Comparison of ENCODE assay signal across 8 cellular contexts in genomic region chr3:13419356-13420050, GRCh38. TPM values are rescaled to one million over a fixed set of nuclear protein-coding genes. Genes with fewer than 3 reads are reported as not detected.
A peak's percentile ranks its signal among the peaks of the same experiment; 100 is the strongest.
DNase-seq lines count a peak whose midpoint lies in the region; ATAC-seq and TF ChIP-seq lines count a peak whose summit lies in the region.

No MANE protein-coding gene starts in this region.

- H3K4me1 ChIP-seq in OCI-LY7 (ENCODE audit: insufficient read depth, low read length, poor library complexity, severe bottlenecking) (peaks cover 69% of the 10 kb centered on the region), psoas muscle (peaks cover 10% of the 10 kb centered on the region)

- intact Hi-C loops in OCI-LY7 (cut with micrococcal nuclease; ENCODE audit: unreplicated experiment): loop anchor here (1.0 to 2.0 kb wide), 2 partner anchors 9 to 403 kb away; no protein-coding TSS in a partner anchor
- intact Hi-C loops in activated naive CD4-positive, alpha-beta T cell treated with anti-CD3 and anti-CD28 coated beads for 36 hours (cut with micrococcal nuclease): loop anchor here (1.0 to 10.0 kb wide), 6 partner anchors 9 to 1775 kb away; partner anchors contain the start of genes HDAC11, LSM3, RAF1 and VGLL4
- intact Hi-C loops in left ventricle myocardium superior (cut with micrococcal nuclease): no loop called here
- intact Hi-C loops in psoas muscle (cut with DNase I): no loop called here

- no peaks in the 10 kb centered on the region for H3K9me3 ChIP-seq in OCI-LY7 (ENCODE audit: low read length)
- H3K9me3 ChIP-seq in psoas muscle: no peaks in the 10 kb centered on the region

- peak overlapping the region; percentile 98 for H3K4me2 ChIP-seq in OCI-LY7 (ENCODE audit: low read length)

- POLR2A ChIA-PET in OCI-LY7 (lab: Charles Lee): interaction anchor here (0.6 to 6.3 kb wide), 8 partner anchors 9 to 407 kb away, joined by 3 to 61 read pairs (median 4); no protein-coding TSS in a partner anchor

- H3K4me3 ChIP-seq in OCI-LY7 (ENCODE audit: low read depth, low read length, poor library complexity, severe bottlenecking) (peak overlapping the region; percentile 98), psoas muscle (peak overlapping the region; percentile 77)

- WGBS in psoas muscle, 3 donors: 2 to 6% (median 2%) methylated on average over 51 to 74 of the region's 74 CpGs

- H3K27ac Mint-ChIP-seq in activated naive CD4-positive, alpha-beta T cell treated with anti-CD3 and anti-CD28 coated beads for 36 hours: peak overlapping the region; percentile 93

- peaks cover 38% of the 10 kb centered on the region for H3K36me3 Mint-ChIP-seq in activated naive CD4-positive, alpha-beta T cell treated with anti-CD3 and anti-CD28 coated beads for 36 hours (ENCODE audit: low read depth)

- no peaks in the 10 kb centered on the region for H3K27me3 ChIP-seq in psoas muscle (ENCODE audit: insufficient read depth in 3 of 3, low read length in 2 of 3)

- ATAC-seq in HG03095 (IDR thresholded peaks at IDR 0.05; ENCODE audit: unreplicated experiment) (peak; percentile 40), left ventricle myocardium superior (peak; percentile 88), psoas muscle (peak; percentile 81 to 90 (median 84))

- H3K9me2 ChIP-seq in OCI-LY7 (ENCODE audit: insufficient read depth, low read length): no peaks in the 10 kb centered on the region

- H3K4me3 Mint-ChIP-seq in activated naive CD4-positive, alpha-beta T cell treated with anti-CD3 and anti-CD28 coated beads for 36 hours: peak overlapping the region; percentile 92

- peaks cover 70% of the 10 kb centered on the region for H3K4me1 Mint-ChIP-seq in activated naive CD4-positive, alpha-beta T cell treated with anti-CD3 and anti-CD28 coated beads for 36 hours (ENCODE audit: low read depth)

- H3K9me3 Mint-ChIP-seq in activated naive CD4-positive, alpha-beta T cell treated with anti-CD3 and anti-CD28 coated beads for 36 hours: no peaks in the 10 kb centered on the region

- DNase-seq in NCI-H82 (lab: John Stamatoyannopoulos, UW) (peak; percentile 46), NCI-H82 treated with DMSO at 0.1 percent for 48 hours (lab: John Stamatoyannopoulos, UW; ENCODE audit: unreplicated experiment) (no peak), OCI-LY7 (ENCODE audit: low spot score) (peak; percentile 72), left ventricle myocardium superior (peak; percentile 69), psoas muscle (peak; percentile 41 to 71), H4 (ENCODE audit: low spot score) (no peak)
- DNase-seq in activated naive CD4-positive, alpha-beta T cell treated with anti-CD3 and anti-CD28 coated beads for 36 hours: peak; percentile 52

- H3K27ac ChIP-seq in OCI-LY7 (ENCODE audit: low read depth, low read length, poor library complexity, severe bottlenecking): peak overlapping the region; percentile 91
- H3K27ac ChIP-seq in psoas muscle: peak overlapping the region; percentile 78

- CTCF ChIA-PET in OCI-LY7 (lab: Charles Lee; ENCODE audit: unreplicated experiment): interaction anchor here (0.6 to 3.4 kb wide), 2 partner anchors 32 to 884 kb away, joined by 3 to 10 read pairs; no protein-coding TSS in a partner anchor
- CTCF ChIA-PET in activated naive CD4-positive, alpha-beta T cell treated with anti-CD3 and anti-CD28 coated beads for 36 hours (lab: Charles Lee): interaction anchor here (0.6 to 6.8 kb wide), 3 partner anchors 33 to 328 kb away, joined by 3 to 72 read pairs (median 4); no protein-coding TSS in a partner anchor

- TF ChIP-seq CTCF in OCI-LY7 (conservative IDR thresholded peaks at IDR 0.05; ENCODE audit: low read length) (peak; percentile 40), psoas muscle (IDR thresholded peaks at IDR 0.05) (peak; percentile 10)

- BruUV-seq in OCI-LY7 (replicated peaks; lab: Mats Ljungman, UMichigan): no TSS peak

- no peak overlapping the region for H2AFZ ChIP-seq in OCI-LY7 (ENCODE audit: low read length)

- peaks cover 65% of the 10 kb centered on the region for H3K79me2 ChIP-seq in OCI-LY7 (ENCODE audit: insufficient read depth, low read depth, low read length)

- peaks cover 30% of the 10 kb centered on the region for H4K20me1 ChIP-seq in OCI-LY7 (ENCODE audit: insufficient read depth, low read length)

- no peaks in the 10 kb centered on the region for H3K27me3 Mint-ChIP-seq in activated naive CD4-positive, alpha-beta T cell treated with anti-CD3 and anti-CD28 coated beads for 36 hours (ENCODE audit: low read depth)

- H3K36me3 ChIP-seq in OCI-LY7 (ENCODE audit: insufficient read depth, low read length): peaks cover 44% of the 10 kb centered on the region
- no peaks in the 10 kb centered on the region for H3K36me3 ChIP-seq in psoas muscle (ENCODE audit: insufficient read depth in 1 of 2, low read depth in 1 of 2)

RNA-seq across cellular contexts. Expression of gene NUP210, which starts 0.6 kb away (rescaled TPM):
- 165 and 195 TPM in 2 replicates for total RNA-seq in OCI-LY7 (2014; rRNA removed; shearing (Covaris generic))
- total RNA-seq in OCI-LY7 (2022) (231 and 232 TPM in 2 replicates), left ventricle myocardium superior (3.9 TPM), psoas muscle (1 to 10 TPM; 2.1 to 8.0 (median 3.8) TPM)
- 100 to 1,000 TPM; 148 TPM for total RNA-seq in activated naive CD4-positive, alpha-beta T cell treated with anti-CD3 and anti-CD28 coated beads for 36 hours
- 1 to 10 TPM in 1 of 3 donors, under 1 TPM in 2; 0.29 to 1.1 (median 0.66) TPM for polyA plus RNA-seq in psoas muscle
- total RNA-seq in H4 (2014; rRNA removed; shearing (Covaris generic)): 3.1 and 3.7 TPM in 2 replicates

Comparison
In these comparisons a context has a peak if more than half of its experiments do, and no peak if none do; other contexts are left out.
1. DNase-seq: peak in NCI-H82 (single experiment), OCI-LY7 (single experiment), activated naive CD4-positive, alpha-beta T cell treated with anti-CD3 and anti-CD28 coated beads for 36 hours (single experiment), left ventricle myocardium superior (single experiment) and psoas muscle (2 of 2); none in NCI-H82 treated with DMSO at 0.1 percent for 48 hours (single experiment) and H4 (single experiment).
2. RNA of gene NUP210, which starts 0.6 kb away (total RNA-seq): 165 to 232 TPM in OCI-LY7 and 148 TPM in activated naive CD4-positive, alpha-beta T cell treated with anti-CD3 and anti-CD28 coated beads for 36 hours; 2.1 to 8.0 TPM in psoas muscle, 3.9 TPM in left ventricle myocardium superior (single experiment) and 3.1 to 3.7 TPM in H4; every median in the first group is over 10 times any median in the second.
3. intact Hi-C loops: an anchor here in OCI-LY7 (1.0 to 2.0 kb wide) and activated naive CD4-positive, alpha-beta T cell treated with anti-CD3 and anti-CD28 coated beads for 36 hours (1.0 to 10.0 kb wide); none called in left ventricle myocardium superior and psoas muscle.
4. Peak in every context shown above with its lines, with median percentiles within 50 percentile points of each other: ATAC-seq.